13 cellular contexts compared by ENCODE assay signal in the genomic region with DNA sequence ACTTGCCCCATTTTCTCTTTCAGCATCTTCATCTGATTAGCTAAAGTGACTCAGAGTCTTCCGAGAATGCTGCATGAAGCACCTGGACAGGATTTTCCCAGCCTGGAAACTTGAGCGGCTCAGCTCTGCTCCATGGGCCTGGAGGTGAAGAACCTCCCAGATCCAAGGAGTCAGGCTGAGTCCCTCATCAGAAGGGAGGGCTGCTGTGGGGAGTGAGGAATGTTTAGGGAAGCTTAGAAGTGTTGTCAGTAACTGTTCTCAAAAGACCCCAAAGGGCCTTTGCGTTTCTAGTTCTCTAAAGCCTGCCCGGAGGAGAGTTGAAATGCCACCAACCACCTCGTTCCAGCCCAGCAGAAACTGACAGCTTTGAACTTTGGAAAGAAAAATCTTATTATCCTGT.
DNase-seq lines count a peak whose midpoint lies in the region; TF ChIP-seq lines count a peak whose summit lies in the region.
"Had no signal": no experiment of that assay in that cellular context is flagged by ENCODE, and none has a peak within 500 bp of the region (broad histone marks: within the 10 kb centered on the region; RNA-seq: fewer than 3 reads in every experiment).

No MANE protein-coding gene starts in this region.

- H3K4me3 ChIP-seq in HFF-Myc (replicated peaks; ENCODE audit: low read depth, low read length) = no peak overlapping the region
- no peak overlapping the region for H3K4me3 ChIP-seq in hepatocyte
- H3K4me3 ChIP-seq in sigmoid colon = no peak overlapping the region
- no peak overlapping the region for H3K4me3 ChIP-seq in neuronal stem cell (ENCODE audit: low read length in 2 of 2)
- H3K4me3 ChIP-seq: GM23248 had no signal

- no peak overlapping the region for H2BK120ac ChIP-seq in neuronal stem cell (ENCODE audit: low read depth, low read length)

- no peaks in the 10 kb centered on the region for H4K20me1 ChIP-seq in hepatocyte (ENCODE audit: insufficient read depth, poor library complexity, severe bottlenecking)

- 54% methylated on average over 5 of the region's 5 CpGs for WGBS in hepatocyte (ENCODE audit: low lambda C conversion rate, missing lambda C conversion rate)
- WGBS in sigmoid colon, 2 donors = 77 to 87% methylated on average over 5 of the region's 5 CpGs
- WGBS in neuronal stem cell (ENCODE audit: extremely low coverage in 2 of 2, insufficient read length in 2 of 2, insufficient replicate concordance in 1 of 2), 2 donors = no CpG with 5 or more reads among the region's 5 CpGs

- H3K4me2 ChIP-seq in hepatocyte = peak overlapping the region; percentile 2
- no peak overlapping the region for H3K4me2 ChIP-seq in neuronal stem cell (ENCODE audit: insufficient read depth, low read length, poor library complexity, severe bottlenecking)

- no peak overlapping the region for H2BK5ac ChIP-seq in neuronal stem cell (ENCODE audit: low read length)

- H3K79me2 ChIP-seq in hepatocyte = no peaks in the 10 kb centered on the region

- no peaks in the 10 kb centered on the region for H3K36me3 ChIP-seq in hepatocyte (replicated peaks; ENCODE audit: insufficient read depth, low read depth)
- no peaks in the 10 kb centered on the region for H3K36me3 ChIP-seq in sigmoid colon
- peaks cover 0 to 28% of the 10 kb centered on the region in 2 donors for H3K36me3 ChIP-seq in neuronal stem cell (replicated peaks in 1 of 2; ENCODE audit: control insufficient read depth in 2 of 2, insufficient read depth in 2 of 2, low read length in 2 of 2)

- H2AK5ac ChIP-seq in neuronal stem cell (ENCODE audit: low read depth, low read length) = no peak overlapping the region

- TF ChIP-seq EP300 in sigmoid colon (IDR thresholded peaks at IDR 0.05) = no peak

- H3K4me1 ChIP-seq in hepatocyte (ENCODE audit: insufficient read depth) (peaks cover 20% of the 10 kb centered on the region), sigmoid colon (no peaks in the 10 kb centered on the region), neuronal stem cell (ENCODE audit: control insufficient read depth in 2 of 2, insufficient read depth in 1 of 2, low read depth in 1 of 2, low read length in 2 of 2) (peaks cover 2 to 19% of the 10 kb centered on the region in 2 donors)
- H3K4me1 ChIP-seq: Caco-2 had no signal

- H2BK15ac ChIP-seq in neuronal stem cell (ENCODE audit: low read length) = no peak overlapping the region

- no peak overlapping the region for H3K18ac ChIP-seq in neuronal stem cell (ENCODE audit: low read length)

- H3K9me2 ChIP-seq in hepatocyte (replicated peaks; ENCODE audit: insufficient read depth) = no peaks in the 10 kb centered on the region

- no peaks in the 10 kb centered on the region for H3K79me1 ChIP-seq in neuronal stem cell (ENCODE audit: low read depth, low read length)

- H2AFZ ChIP-seq in hepatocyte = no peak overlapping the region
- H2AFZ ChIP-seq in neuronal stem cell (ENCODE audit: low read length) = no peak overlapping the region
- H2AFZ ChIP-seq: GM23248 had no signal

- TF ChIP-seq CTCF in HFF-Myc (IDR thresholded peaks at IDR 0.05; ENCODE audit: low read depth, low read length, missing control alignments) = no peak
- TF ChIP-seq CTCF in hepatocyte (IDR thresholded peaks at IDR 0.05; ENCODE audit: poor library complexity) = no peak
- TF ChIP-seq CTCF in sigmoid colon (IDR thresholded peaks at IDR 0.05) = no peak

- TF ChIP-seq POLR2A in sigmoid colon (IDR thresholded peaks at IDR 0.05) = no peak

- H3K27ac ChIP-seq in hepatocyte = peak overlapping the region; percentile 21
- H3K27ac ChIP-seq in sigmoid colon = no peak overlapping the region
- H3K27ac ChIP-seq in neuronal stem cell (replicated peaks; ENCODE audit: low read length) = no peak overlapping the region
- H3K27ac ChIP-seq: 22Rv1, GM23248, HL-60 had no signal

- no peak overlapping the region for H4K8ac ChIP-seq in neuronal stem cell (ENCODE audit: low read depth, low read length)

- no peak overlapping the region for H3K14ac ChIP-seq in neuronal stem cell (ENCODE audit: low read length)

- DNase-seq in NCI-H82 (lab: John Stamatoyannopoulos, UW) = peak; percentile 46
- DNase-seq in NCI-H82 treated with DMSO at 0.1 percent for 48 hours (lab: John Stamatoyannopoulos, UW; ENCODE audit: unreplicated experiment) = no peak
- DNase-seq in HFF-Myc (ENCODE audit: extremely low read depth, low read depth) = peak; percentile 16
- no peak for DNase-seq in hepatocyte (ENCODE audit: low spot score)
- DNase-seq in sigmoid colon = peak; percentile 33
- no peak for DNase-seq in NOMO-1 (lab: John Stamatoyannopoulos, UW; ENCODE audit: unreplicated experiment in 2 of 2)
- DNase-seq in neuronal stem cell (ENCODE audit: low spot score) = no peak
- DNase-seq: Caco-2; CD8-positive, alpha-beta memory T cell; DMS53; GM23248 had no signal

- no peak overlapping the region for H3K23ac ChIP-seq in neuronal stem cell (ENCODE audit: low read depth, low read length, poor library complexity)

- H3K27me3 ChIP-seq in hepatocyte = no peaks in the 10 kb centered on the region
- no peaks in the 10 kb centered on the region for H3K27me3 ChIP-seq in sigmoid colon
- peaks cover 0 to 2% (median 0%) of the 10 kb centered on the region in 3 experiments for H3K27me3 ChIP-seq in neuronal stem cell (ENCODE audit: control insufficient read depth in 3 of 3, insufficient read depth in 3 of 3, low read depth in 1 of 3, low read length in 3 of 3)

- H2BK12ac ChIP-seq in neuronal stem cell (ENCODE audit: low read length) = no peak overlapping the region

- no peak overlapping the region for H4K91ac ChIP-seq in neuronal stem cell (ENCODE audit: low read depth, low read length, poor library complexity)

- intact Hi-C loops in sigmoid colon (cut with DNase I) = no loop called here

- H3K9me3 ChIP-seq in hepatocyte (ENCODE audit: low read depth) = no peaks in the 10 kb centered on the region
- no peaks in the 10 kb centered on the region for H3K9me3 ChIP-seq in sigmoid colon
- H3K9me3 ChIP-seq in neuronal stem cell (replicated peaks in 1 of 2; ENCODE audit: control insufficient read depth in 2 of 2, insufficient read depth in 1 of 2, low read depth in 1 of 2, low read length in 2 of 2) = no peaks in the 10 kb centered on the region
- H3K9me3 ChIP-seq: Caco-2 had no signal

- H3K4ac ChIP-seq in neuronal stem cell (ENCODE audit: low read length) = no peak overlapping the region

- no peak overlapping the region for H3K9ac ChIP-seq in neuronal stem cell (ENCODE audit: low read depth, low read length, poor library complexity)
- H3K9ac ChIP-seq: GM23248 had no signal

Comparison
In these comparisons a context has a peak if more than half of its experiments do, and no peak if none do; other contexts are left out.
1. DNase-seq: peak in NCI-H82 (single experiment), HFF-Myc (single experiment) and sigmoid colon (single experiment); none in NCI-H82 treated with DMSO at 0.1 percent for 48 hours (single experiment), hepatocyte (single experiment), NOMO-1 (0 of 2) and neuronal stem cell (single experiment).